Comparison of ENCODE assay signal across 25 cellular contexts in genomic region chr6:31460361-31461025, GRCh38.
"Had no signal": no experiment of that assay in that cellular context is flagged by ENCODE, and none has a peak within 500 bp of the region (broad histone marks: within the 10 kb centered on the region; RNA-seq: fewer than 3 reads in every experiment).

No MANE protein-coding gene starts in this region.

- H3K27ac Mint-ChIP-seq: activated B cell treated with CpG ODN at 0.5 μM for 24 hours; activated CD4-positive, alpha-beta memory T cell treated with anti-CD3 and anti-CD28 coated beads, Interleukin-2, amount 10 ng/mL, durations not matched to agents 7 days and 5 days; activated naive CD8-positive, alpha-beta T cell treated with anti-CD3 and anti-CD28 coated beads, Interleukin-2, amount 10 ng/mL, durations not matched to agents 7 days and 5 days had no signal

- H3K4me3 Mint-ChIP-seq: activated B cell treated with CpG ODN at 0.5 μM for 24 hours; activated CD4-positive, alpha-beta memory T cell treated with anti-CD3 and anti-CD28 coated beads, Interleukin-2, amount 10 ng/mL, durations not matched to agents 7 days and 5 days; activated naive CD8-positive, alpha-beta T cell treated with anti-CD3 and anti-CD28 coated beads, Interleukin-2, amount 10 ng/mL, durations not matched to agents 7 days and 5 days had no signal

- H3K4me3 ChIP-seq: breast epithelium, SJSA1 had no signal

- H3K4me1 ChIP-seq: breast epithelium had no signal

- FAIRE-seq: RCC 7860, TTC549 had no signal

- H3K9me3 ChIP-seq: breast epithelium, SJSA1 had no signal

- ATAC-seq: PC-3, SK-N-SH treated with all-trans-retinoic acid at 6 μM for 48 hours had no signal

- DNase-seq: activated B cell treated with CpG ODN at 0.5 μM for 24 hours; activated CD4-positive, alpha-beta memory T cell treated with anti-CD3 and anti-CD28 coated beads, Interleukin-2, amount 10 ng/mL, durations not matched to agents 7 days and 5 days; activated CD4-positive, alpha-beta T cell treated with anti-CD3 and anti-CD28 coated beads for 1 hour; activated CD4-positive, alpha-beta T cell treated with anti-CD3 and anti-CD28 coated beads, Interleukin-2, amount 50 U/mL, for 1 hour; activated CD8-positive, alpha-beta memory T cell treated with anti-CD3 and anti-CD28 coated beads, Interleukin-2, amount 50 U/mL, for 48 hours; activated naive CD4-positive, alpha-beta T cell treated with anti-CD3 and anti-CD28 coated beads, Interleukin-2, amount 50 U/mL, for 16 hours; activated naive CD8-positive, alpha-beta T cell treated with anti-CD3 and anti-CD28 coated beads, Interleukin-2, amount 10 ng/mL, durations not matched to agents 7 days and 5 days; activated T-cell treated with anti-CD3 and anti-CD28 coated beads, Interleukin-2, amount 50 U/mL, for 1 hour; aorta; caudate nucleus; NCI-H1105; NCI-H1436 treated with DMSO at 0.1 percent for 48 hours; NCI-H187; NCI-H2081; NCI-H524; PC-3; SHP77; T-helper 2 cell; T1000 had no signal

- H3K9me3 Mint-ChIP-seq: activated B cell treated with CpG ODN at 0.5 μM for 24 hours; activated CD4-positive, alpha-beta memory T cell treated with anti-CD3 and anti-CD28 coated beads, Interleukin-2, amount 10 ng/mL, durations not matched to agents 7 days and 5 days; activated naive CD8-positive, alpha-beta T cell treated with anti-CD3 and anti-CD28 coated beads, Interleukin-2, amount 10 ng/mL, durations not matched to agents 7 days and 5 days had no signal

- H3K27me3 ChIP-seq: breast epithelium had no signal

- H3K36me3 ChIP-seq: breast epithelium had no signal

- H3K27ac ChIP-seq: breast epithelium, KMS-11, SJSA1 had no signal

- H3K27me3 Mint-ChIP-seq: activated B cell treated with CpG ODN at 0.5 μM for 24 hours had no signal
